11 cellular contexts compared by ENCODE assay signal in the genomic region with DNA sequence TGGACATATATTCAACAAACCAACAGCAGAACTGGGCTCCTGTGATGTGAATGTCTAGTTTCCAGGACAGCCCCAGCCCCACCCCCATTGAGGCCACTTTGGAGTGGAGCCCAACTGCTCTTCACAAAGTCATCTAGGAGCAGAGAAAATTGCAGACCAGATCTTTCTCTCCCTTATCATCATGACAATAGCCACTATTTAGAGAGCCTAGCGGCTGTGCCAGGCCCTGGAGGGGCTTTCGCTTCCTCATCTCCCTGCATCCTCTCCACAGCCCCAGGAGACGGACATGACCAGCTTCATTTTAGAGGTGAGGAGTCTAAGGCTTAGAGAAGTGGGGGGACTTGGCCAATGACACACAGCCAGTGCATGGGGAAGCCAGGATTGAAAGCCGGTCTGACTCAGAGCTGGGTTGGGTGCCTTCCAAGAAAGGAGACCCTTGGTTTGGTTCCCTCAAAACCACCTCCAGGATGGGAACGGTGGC. TPM values are rescaled to one million over a fixed set of nuclear protein-coding genes. Genes with fewer than 3 reads are reported as not detected.
DNase-seq lines count a peak whose midpoint lies in the region; ATAC-seq, FAIRE-seq and TF ChIP-seq lines count a peak whose summit lies in the region.
"Had no signal": no experiment of that assay in that cellular context is flagged by ENCODE, and none has a peak within 500 bp of the region (broad histone marks: within the 10 kb centered on the region; RNA-seq: fewer than 3 reads in every experiment).

No MANE protein-coding gene starts in this region.

- in situ Hi-C loops in HepG2 (cut with HindIII; ENCODE audit: extremely low pct_ligation_motif_present, low pct_unique_long_range_greater_than_20kb) = no loop called here

- no peak overlapping the region for H3K9ac ChIP-seq in HepG2 (ENCODE audit: insufficient read depth, low read depth, low read length)

- no peaks in the 10 kb centered on the region for H3K9me3 ChIP-seq in HepG2 (ENCODE audit: low read length)
- no peaks in the 10 kb centered on the region for H3K9me3 ChIP-seq in right lobe of liver
- H3K9me3 ChIP-seq in body of pancreas = no peaks in the 10 kb centered on the region
- H3K9me3 ChIP-seq in left lung = no peaks in the 10 kb centered on the region
- H3K9me3 ChIP-seq in vagina = no peaks in the 10 kb centered on the region
- H3K9me3 ChIP-seq: heart left ventricle, sigmoid colon had no signal

- FAIRE-seq in HepG2 (lab: Jason Lieb, UNC) = no peak

- TF ChIP-seq POLR2A in HepG2 (IDR thresholded peaks at IDR 0.05; ENCODE audit: insufficient read depth in 1 of 2, low read depth in 2 of 2, low read length in 2 of 2) = no peak
- TF ChIP-seq POLR2A in right lobe of liver (IDR thresholded peaks at IDR 0.05) = no peak
- TF ChIP-seq POLR2A in body of pancreas (IDR thresholded peaks at IDR 0.05) = no peak
- TF ChIP-seq POLR2A in vagina (IDR thresholded peaks at IDR 0.05) = no peak

- H3K79me2 ChIP-seq in HepG2 (ENCODE audit: insufficient read depth, low read length) = no peaks in the 10 kb centered on the region

- H3K27me3 ChIP-seq in HepG2 (ENCODE audit: control insufficient read depth in 1 of 2, insufficient read depth in 2 of 2, low read length in 2 of 2) (peaks cover 2 to 3% of the 10 kb centered on the region in 2 experiments; a peak in 2 of 5 replicates), right lobe of liver (no peaks in the 10 kb centered on the region), body of pancreas (no peaks in the 10 kb centered on the region), left lung (peaks cover 0 to 8% of the 10 kb centered on the region in 2 donors), vagina (no peaks in the 10 kb centered on the region)
- H3K27me3 ChIP-seq: heart left ventricle had no signal

- intact Hi-C loops in HepG2 (cut with micrococcal nuclease; ENCODE audit: unreplicated experiment) (no loop called here), right lobe of liver (cut with DNase I) (no loop called here), body of pancreas (cut with DNase I) (no loop called here), left lung (cut with DNase I) (no loop called here), vagina (cut with DNase I) (no loop called here)

- TF ChIP-seq EP300 in HepG2 (IDR thresholded peaks at IDR 0.05; ENCODE audit: low read depth in 2 of 2, low read length in 2 of 2) = no peak
- TF ChIP-seq EP300 in HepG2 (CRISPR knock-in tag; IDR thresholded peaks at IDR 0.05; ENCODE audit: borderline replicate concordance) = no peak

- H3K4me1 ChIP-seq in HepG2 (ENCODE audit: insufficient read depth, low read length) = peaks cover 42% of the 10 kb centered on the region
- H3K4me1 ChIP-seq in right lobe of liver = peaks cover 0 to 2% (median 0%) of the 10 kb centered on the region in 4 donors
- H3K4me1 ChIP-seq in body of pancreas = peaks cover 74% of the 10 kb centered on the region
- H3K4me1 ChIP-seq in left lung = peaks cover 10 to 67% of the 10 kb centered on the region in 2 donors
- H3K4me1 ChIP-seq in vagina = peaks cover 49% of the 10 kb centered on the region

- H3K4me2 ChIP-seq in HepG2 (ENCODE audit: low read depth, low read length) = peak overlapping the region; percentile 77

- ATAC-seq in HepG2 (no peak), right lobe of liver (no peak), body of pancreas (no peak), left lung (no peak), SK-N-SH treated with all-trans-retinoic acid at 6 μM for 48 hours (no peak; the same call in 2 of the 3 replicates)
- ATAC-seq: activated CD8-positive, alpha-beta T cell treated with anti-CD3 and anti-CD28 coated beads for 36 hours; heart left ventricle had no signal

- TF ChIP-seq CTCF in HepG2 (CRISPR knock-in tag; IDR thresholded peaks at IDR 0.05) (no peak), right lobe of liver (IDR thresholded peaks at IDR 0.05) (no peak), body of pancreas (IDR thresholded peaks at IDR 0.05) (no peak), left lung (IDR thresholded peaks at IDR 0.05) (no peak), vagina (IDR thresholded peaks at IDR 0.05) (no peak)

- H3K27ac ChIP-seq in HepG2 (ENCODE audit: extremely low read length, insufficient read depth, low read length) (no peak overlapping the region), right lobe of liver (no peak overlapping the region), body of pancreas (peak overlapping the region; percentile 94 to 99 (median 94)), left lung (peak overlapping the region in 1 of 2 donors; percentile 72), vagina (peak overlapping the region; percentile 86)
- H3K27ac ChIP-seq: heart left ventricle had no signal

- H3K36me3 ChIP-seq in HepG2 (replicated peaks in 1 of 2; ENCODE audit: control insufficient read depth in 1 of 2, insufficient read depth in 2 of 2, low read length in 2 of 2) = peaks cover 5 to 10% of the 10 kb centered on the region in 2 experiments; a peak in 4 of 5 replicates
- H3K36me3 ChIP-seq in right lobe of liver = peaks cover 0 to 17% (median 0%) of the 10 kb centered on the region in 4 donors
- H3K36me3 ChIP-seq in body of pancreas (replicated peaks in 1 of 2; ENCODE audit: insufficient read depth in 1 of 2, low read depth in 2 of 2) = peaks cover 0 to 4% of the 10 kb centered on the region in 2 donors
- H3K36me3 ChIP-seq in left lung = peaks cover 0 to 30% of the 10 kb centered on the region in 2 donors
- H3K36me3 ChIP-seq in vagina = peaks cover 0 to 27% of the 10 kb centered on the region in 2 donors

- whole genome bisulfite sequencing in HepG2 (ENCODE audit: low lambda C conversion rate) = 80% methylated on average over 5 of the region's 5 CpGs
- WGBS in right lobe of liver (ENCODE audit: insufficient coverage, low coverage, low lambda C conversion rate, missing lambda C conversion rate) = 48% methylated on average over 3 of the region's 5 CpGs
- WGBS in body of pancreas, 2 donors = 1 to 5% methylated on average over 4 to 5 of the region's 5 CpGs

- H3K4me3 ChIP-seq in HepG2 (replicated peaks in 1 of 3; ENCODE audit: insufficient read depth in 1 of 3, low read depth in 2 of 3, low read length in 3 of 3) = no peak overlapping the region; a peak in 1 of 6 replicates
- H3K4me3 ChIP-seq in right lobe of liver = peak overlapping the region in 1 of 3 donors; percentile 62
- H3K4me3 ChIP-seq in body of pancreas = peak overlapping the region; percentile 3 to 95
- H3K4me3 ChIP-seq in left lung = peak overlapping the region; percentile 6 to 42
- H3K4me3 ChIP-seq in vagina = peak overlapping the region in 1 of 2 donors; percentile 48
- H3K4me3 ChIP-seq: heart left ventricle had no signal

- DNase-seq in HepG2 (ENCODE audit: low spot score) (no peak), right lobe of liver (no peak), body of pancreas (peak in 3 of 4 donors; percentile 37 to 60 (median 56)), left lung (peak in 1 of 2 donors; percentile 33), vagina (ENCODE audit: extremely low spot score in 2 of 2) (no peak), globus pallidus (ENCODE audit: low spot score) (no peak)
- DNase-seq in activated CD4-positive, alpha-beta T cell treated with anti-CD3 and anti-CD28 coated beads for 48 hours = no peak
- DNase-seq: activated CD8-positive, alpha-beta T cell treated with anti-CD3 and anti-CD28 coated beads for 36 hours; heart left ventricle; sigmoid colon had no signal

- H4K20me1 ChIP-seq in HepG2 (ENCODE audit: insufficient read depth, low read length) = no peaks in the 10 kb centered on the region

- CTCF ChIA-PET in HepG2 (lab: Yijun Ruan, JAX; ENCODE audit: low intra/inter-chr PET ratio, low total read pairs) = no interaction called here

- BruUV-seq in HepG2 (replicated peaks; lab: Mats Ljungman, UMichigan) = no TSS peak

- TF ChIP-seq RAD21 in HepG2 (CRISPR knock-in tag; IDR thresholded peaks at IDR 0.05) = no peak

- no peak overlapping the region for H2AFZ ChIP-seq in HepG2 (ENCODE audit: low read length)

- POLR2A ChIA-PET in HepG2 (lab: Yijun Ruan, JAX) = interaction anchor here (1.2 to 11.4 kb wide), 4 partner anchors 13 to 193 kb away, joined by 3 to 275 read pairs (median 3); a partner anchor contains a TSS

RNA-seq across cellular contexts. Expression of a gene that starts 1.4 kb away (rescaled TPM):
- total RNA-seq in HepG2 (2016; rRNA removed; fragmentation: Illumina TruSeq; extraction: Trizol) (1.2 and 2.6 TPM in 2 replicates), right lobe of liver (10 to 100 TPM in 4 of 6 experiments, 1 to 10 TPM in 2; 5.6 to 20.0 (median 13.1) TPM), body of pancreas (10 to 100 TPM; 75.5 to 81.7 TPM), left lung (100 to 1,000 TPM in 1 of 2 donors, 10 to 100 TPM in 1; 61.2 to 129 TPM), vagina (26.0 TPM)
- total RNA-seq in HepG2 (2016; cell fraction: cytosol; rRNA removed; fragmentation: Illumina TruSeq; extraction: Trizol; ENCODE audit: low read depth) = 0.18 and 0.20 TPM in 2 replicates
- total RNA-seq in HepG2 (2016; cell fraction: insoluble cytoplasmic fraction; rRNA removed; fragmentation: Illumina TruSeq; extraction: Trizol) = 1.4 and 2.9 TPM in 2 replicates
- 0.65 and 0.99 TPM in 2 replicates for total RNA-seq in HepG2 (2016; cell fraction: membrane; rRNA removed; fragmentation: Illumina TruSeq; extraction: Trizol)
- 3.0 and 3.8 TPM in 2 replicates for total RNA-seq in HepG2 (2016; cell fraction: nucleus; rRNA removed; fragmentation: Illumina TruSeq; extraction: Trizol)
- 7.2 and 20.0 TPM in 2 replicates for polyA plus RNA-seq in HepG2 (2011; rRNA removed)
- 11.2 and 11.7 TPM in 2 replicates for polyA plus RNA-seq in HepG2 (2011; cell fraction: cytosol; rRNA removed)
- polyA plus RNA-seq in HepG2 (2011; cell fraction: nucleus; rRNA removed) = 8.1 and 15.7 TPM in 2 replicates
- polyA plus RNA-seq in HepG2 (2012) = 12.5 and 34.4 TPM in 2 replicates
- polyA plus RNA-seq in HepG2 (2016; cell fraction: cytosol; fragmentation: Illumina TruSeq; extraction: Trizol; ENCODE audit: low read depth) = 0.41 and 0.50 TPM in 2 replicates
- 1.6 and 1.8 TPM in 2 replicates for polyA plus RNA-seq in HepG2 (2016; cell fraction: insoluble cytoplasmic fraction; fragmentation: Illumina TruSeq; extraction: Trizol; ENCODE audit: low read depth)
- 0.51 and 0.63 TPM in 2 replicates for polyA plus RNA-seq in HepG2 (2016; cell fraction: membrane; fragmentation: Illumina TruSeq; extraction: Trizol; ENCODE audit: low read depth)
- polyA plus RNA-seq in HepG2 (2016; cell fraction: nucleus; fragmentation: Illumina TruSeq; extraction: Trizol; ENCODE audit: insufficient read depth, low read depth) = 6.6 and 8.0 TPM in 2 replicates
- 0.58 and 12.5 TPM in 2 replicates for polyA minus RNA-seq in HepG2 (2011; rRNA and poly(A)+ RNA removed; ENCODE audit: low replicate concordance)
- 5.5 and 9.5 TPM in 2 replicates for polyA minus RNA-seq in HepG2 (2011; cell fraction: cytosol; rRNA and poly(A)+ RNA removed)
- polyA minus RNA-seq in HepG2 (2011; cell fraction: nucleus; rRNA and poly(A)+ RNA removed) = 0.77 and 2.7 TPM in 2 replicates
- total RNA-seq: activated CD8-positive, alpha-beta T cell treated with anti-CD3 and anti-CD28 coated beads for 36 hours had no signal

RNA-seq across cellular contexts. Expression of a gene that starts 15.7 kb away (rescaled TPM):
- total RNA-seq in HepG2 (2016; rRNA removed; fragmentation: Illumina TruSeq; extraction: Trizol) (1.1 and 1.5 TPM in 2 replicates), right lobe of liver (1 to 10 TPM in 3 of 6 experiments, under 1 TPM in 3; 0.25 to 1.6 (median 1.0) TPM), body of pancreas (10 to 100 TPM in 1 of 2 donors, under 1 TPM in 1; 0.52 to 65.3 TPM), left lung (1 to 10 TPM; 4.8 to 5.8 TPM), vagina (1.2 TPM)
- 2.5 and 3.6 TPM in 2 replicates for total RNA-seq in HepG2 (2016; cell fraction: cytosol; rRNA removed; fragmentation: Illumina TruSeq; extraction: Trizol; ENCODE audit: low read depth)
- total RNA-seq in HepG2 (2016; cell fraction: insoluble cytoplasmic fraction; rRNA removed; fragmentation: Illumina TruSeq; extraction: Trizol) = 0.79 and 2.2 TPM in 2 replicates
- total RNA-seq in HepG2 (2016; cell fraction: membrane; rRNA removed; fragmentation: Illumina TruSeq; extraction: Trizol) = 3.2 and 4.8 TPM in 2 replicates
- total RNA-seq in HepG2 (2016; cell fraction: nucleus; rRNA removed; fragmentation: Illumina TruSeq; extraction: Trizol) = 1.1 and 1.8 TPM in 2 replicates
- 2.1 and 2.7 TPM in 2 replicates for polyA plus RNA-seq in HepG2 (2011; rRNA removed)
- polyA plus RNA-seq in HepG2 (2011; cell fraction: cytosol; rRNA removed) = 0.95 and 2.1 TPM in 2 replicates
- 1.9 and 2.8 TPM in 2 replicates for polyA plus RNA-seq in HepG2 (2011; cell fraction: nucleus; rRNA removed)
- 0.71 and 1.5 TPM in 2 replicates for polyA plus RNA-seq in HepG2 (2012)
- polyA plus RNA-seq in HepG2 (2016; cell fraction: cytosol; fragmentation: Illumina TruSeq; extraction: Trizol; ENCODE audit: low read depth) = 2.1 and 2.2 TPM in 2 replicates
- polyA plus RNA-seq in HepG2 (2016; cell fraction: insoluble cytoplasmic fraction; fragmentation: Illumina TruSeq; extraction: Trizol; ENCODE audit: low read depth) = 2.1 and 2.5 TPM in 2 replicates
- 0.93 and 4.0 TPM in 2 replicates for polyA plus RNA-seq in HepG2 (2016; cell fraction: membrane; fragmentation: Illumina TruSeq; extraction: Trizol; ENCODE audit: low read depth)
- 1.3 and 3.1 TPM in 2 replicates for polyA plus RNA-seq in HepG2 (2016; cell fraction: nucleus; fragmentation: Illumina TruSeq; extraction: Trizol; ENCODE audit: insufficient read depth, low read depth)
- 0.76 and 9.9 TPM in 2 replicates for polyA minus RNA-seq in HepG2 (2011; rRNA and poly(A)+ RNA removed; ENCODE audit: low replicate concordance)
- 0.20 and 0.44 TPM in 2 replicates for polyA minus RNA-seq in HepG2 (2011; cell fraction: cytosol; rRNA and poly(A)+ RNA removed)
- polyA minus RNA-seq in HepG2 (2011; cell fraction: nucleus; rRNA and poly(A)+ RNA removed) = 1.3 TPM in 1 of 2 replicates, not detected in the other

RNA-seq across cellular contexts. Expression of a gene that starts 16.7 kb away (rescaled TPM):
- total RNA-seq in HepG2 (2016; rRNA removed; fragmentation: Illumina TruSeq; extraction: Trizol) (69.5 and 79.0 TPM in 2 replicates), right lobe of liver (10 to 100 TPM; 20.4 to 29.9 (median 25.2) TPM), body of pancreas (10 to 100 TPM; 55.7 to 66.4 TPM), left lung (10 to 100 TPM; 49.8 to 55.0 TPM), vagina (76.6 TPM)
- 35.7 and 36.8 TPM in 2 replicates for total RNA-seq in HepG2 (2016; cell fraction: cytosol; rRNA removed; fragmentation: Illumina TruSeq; extraction: Trizol; ENCODE audit: low read depth)
- 66.0 and 82.2 TPM in 2 replicates for total RNA-seq in HepG2 (2016; cell fraction: insoluble cytoplasmic fraction; rRNA removed; fragmentation: Illumina TruSeq; extraction: Trizol)
- total RNA-seq in HepG2 (2016; cell fraction: membrane; rRNA removed; fragmentation: Illumina TruSeq; extraction: Trizol) = 28.5 and 33.0 TPM in 2 replicates
- 42.9 and 51.1 TPM in 2 replicates for total RNA-seq in HepG2 (2016; cell fraction: nucleus; rRNA removed; fragmentation: Illumina TruSeq; extraction: Trizol)
- polyA plus RNA-seq in HepG2 (2011; rRNA removed) = 84.2 and 85.3 TPM in 2 replicates
- polyA plus RNA-seq in HepG2 (2011; cell fraction: cytosol; rRNA removed) = 59.8 and 72.8 TPM in 2 replicates
- 112 and 113 TPM in 2 replicates for polyA plus RNA-seq in HepG2 (2011; cell fraction: nucleus; rRNA removed)
- 49.1 and 52.0 TPM in 2 replicates for polyA plus RNA-seq in HepG2 (2012)
- 5.9 and 6.1 TPM in 2 replicates for polyA plus RNA-seq in HepG2 (2016; cell fraction: cytosol; fragmentation: Illumina TruSeq; extraction: Trizol; ENCODE audit: low read depth)
- 58.7 and 63.1 TPM in 2 replicates for polyA plus RNA-seq in HepG2 (2016; cell fraction: insoluble cytoplasmic fraction; fragmentation: Illumina TruSeq; extraction: Trizol; ENCODE audit: low read depth)
- 13.2 and 14.8 TPM in 2 replicates for polyA plus RNA-seq in HepG2 (2016; cell fraction: membrane; fragmentation: Illumina TruSeq; extraction: Trizol; ENCODE audit: low read depth)
- 86.8 and 87.6 TPM in 2 replicates for polyA plus RNA-seq in HepG2 (2016; cell fraction: nucleus; fragmentation: Illumina TruSeq; extraction: Trizol; ENCODE audit: insufficient read depth, low read depth)
- 37.8 and 50.2 TPM in 2 replicates for polyA minus RNA-seq in HepG2 (2011; rRNA and poly(A)+ RNA removed; ENCODE audit: low replicate concordance)
- polyA minus RNA-seq in HepG2 (2011; cell fraction: cytosol; rRNA and poly(A)+ RNA removed) = 25.3 and 26.2 TPM in 2 replicates
- polyA minus RNA-seq in HepG2 (2011; cell fraction: nucleus; rRNA and poly(A)+ RNA removed) = 37.3 and 44.0 TPM in 2 replicates

RNA-seq across cellular contexts. Expression of a gene that starts 25.9 kb away (rescaled TPM):
- total RNA-seq in HepG2 (2016; rRNA removed; fragmentation: Illumina TruSeq; extraction: Trizol) = 24.9 and 25.2 TPM in 2 replicates
- total RNA-seq in HepG2 (2016; cell fraction: cytosol; rRNA removed; fragmentation: Illumina TruSeq; extraction: Trizol; ENCODE audit: low read depth) = 25.2 and 38.0 TPM in 2 replicates
- total RNA-seq in HepG2 (2016; cell fraction: insoluble cytoplasmic fraction; rRNA removed; fragmentation: Illumina TruSeq; extraction: Trizol) = 21.6 and 21.9 TPM in 2 replicates
- total RNA-seq in HepG2 (2016; cell fraction: membrane; rRNA removed; fragmentation: Illumina TruSeq; extraction: Trizol) = 42.8 and 61.6 TPM in 2 replicates
- 12.9 and 14.9 TPM in 2 replicates for total RNA-seq in HepG2 (2016; cell fraction: nucleus; rRNA removed; fragmentation: Illumina TruSeq; extraction: Trizol)
- polyA plus RNA-seq in HepG2 (2011; rRNA removed) = 42.6 and 54.2 TPM in 2 replicates
- polyA plus RNA-seq in HepG2 (2011; cell fraction: cytosol; rRNA removed) = 29.2 and 38.9 TPM in 2 replicates
- polyA plus RNA-seq in HepG2 (2011; cell fraction: nucleus; rRNA removed) = 119 and 127 TPM in 2 replicates
- 36.4 and 39.6 TPM in 2 replicates for polyA plus RNA-seq in HepG2 (2012)
- polyA plus RNA-seq in HepG2 (2016; cell fraction: cytosol; fragmentation: Illumina TruSeq; extraction: Trizol; ENCODE audit: low read depth) = 61.2 and 88.9 TPM in 2 replicates
- 38.3 and 44.6 TPM in 2 replicates for polyA plus RNA-seq in HepG2 (2016; cell fraction: insoluble cytoplasmic fraction; fragmentation: Illumina TruSeq; extraction: Trizol; ENCODE audit: low read depth)
- 82.3 and 100 TPM in 2 replicates for polyA plus RNA-seq in HepG2 (2016; cell fraction: membrane; fragmentation: Illumina TruSeq; extraction: Trizol; ENCODE audit: low read depth)
- polyA plus RNA-seq in HepG2 (2016; cell fraction: nucleus; fragmentation: Illumina TruSeq; extraction: Trizol; ENCODE audit: insufficient read depth, low read depth) = 34.1 and 38.8 TPM in 2 replicates
- 34.7 and 50.5 TPM in 2 replicates for polyA minus RNA-seq in HepG2 (2011; rRNA and poly(A)+ RNA removed; ENCODE audit: low replicate concordance)
- polyA minus RNA-seq in HepG2 (2011; cell fraction: cytosol; rRNA and poly(A)+ RNA removed) = 23.9 and 34.2 TPM in 2 replicates
- polyA minus RNA-seq in HepG2 (2011; cell fraction: nucleus; rRNA and poly(A)+ RNA removed) = 25.6 and 37.4 TPM in 2 replicates
- 10 to 100 TPM; 34.8 to 61.5 (median 41.8) TPM for total RNA-seq in right lobe of liver
- total RNA-seq in body of pancreas = 10 to 100 TPM; 33.9 to 61.7 TPM
- 10 to 100 TPM; 36.1 to 43.8 TPM for total RNA-seq in left lung
- total RNA-seq in vagina = 48.9 TPM

RNA-seq across cellular contexts. Expression of a gene that starts 39.5 kb away (rescaled TPM):
- 92.1 and 141 TPM in 2 replicates for total RNA-seq in HepG2 (2016; rRNA removed; fragmentation: Illumina TruSeq; extraction: Trizol)
- 108 and 123 TPM in 2 replicates for total RNA-seq in HepG2 (2016; cell fraction: cytosol; rRNA removed; fragmentation: Illumina TruSeq; extraction: Trizol; ENCODE audit: low read depth)
- 100 and 140 TPM in 2 replicates for total RNA-seq in HepG2 (2016; cell fraction: insoluble cytoplasmic fraction; rRNA removed; fragmentation: Illumina TruSeq; extraction: Trizol)
- 83.8 and 103 TPM in 2 replicates for total RNA-seq in HepG2 (2016; cell fraction: membrane; rRNA removed; fragmentation: Illumina TruSeq; extraction: Trizol)
- 94.6 and 113 TPM in 2 replicates for total RNA-seq in HepG2 (2016; cell fraction: nucleus; rRNA removed; fragmentation: Illumina TruSeq; extraction: Trizol)
- 613 and 615 TPM in 2 replicates for polyA plus RNA-seq in HepG2 (2011; rRNA removed)
- polyA plus RNA-seq in HepG2 (2011; cell fraction: cytosol; rRNA removed) = 980 and 1,226 TPM in 2 replicates
- 399 and 426 TPM in 2 replicates for polyA plus RNA-seq in HepG2 (2011; cell fraction: nucleus; rRNA removed)
- polyA plus RNA-seq in HepG2 (2012) = 226 and 325 TPM in 2 replicates
- polyA plus RNA-seq in HepG2 (2016; cell fraction: cytosol; fragmentation: Illumina TruSeq; extraction: Trizol; ENCODE audit: low read depth) = 88.3 and 112 TPM in 2 replicates
- polyA plus RNA-seq in HepG2 (2016; cell fraction: insoluble cytoplasmic fraction; fragmentation: Illumina TruSeq; extraction: Trizol; ENCODE audit: low read depth) = 134 and 149 TPM in 2 replicates
- 106 and 112 TPM in 2 replicates for polyA plus RNA-seq in HepG2 (2016; cell fraction: membrane; fragmentation: Illumina TruSeq; extraction: Trizol; ENCODE audit: low read depth)
- polyA plus RNA-seq in HepG2 (2016; cell fraction: nucleus; fragmentation: Illumina TruSeq; extraction: Trizol; ENCODE audit: insufficient read depth, low read depth) = 220 and 229 TPM in 2 replicates
- polyA minus RNA-seq in HepG2 (2011; rRNA and poly(A)+ RNA removed; ENCODE audit: low replicate concordance) = 450 and 1,230 TPM in 2 replicates
- polyA minus RNA-seq in HepG2 (2011; cell fraction: cytosol; rRNA and poly(A)+ RNA removed) = 139 and 156 TPM in 2 replicates
- polyA minus RNA-seq in HepG2 (2011; cell fraction: nucleus; rRNA and poly(A)+ RNA removed) = 91.0 and 99.1 TPM in 2 replicates
- 100 to 1,000 TPM; 102 to 297 (median 199) TPM for total RNA-seq in right lobe of liver
- 100 to 1,000 TPM in 1 of 2 donors, 10 to 100 TPM in 1; 42.5 to 104 TPM for total RNA-seq in body of pancreas
- total RNA-seq in left lung = 100 to 1,000 TPM in 1 of 2 donors, 10 to 100 TPM in 1; 76.4 to 102 TPM
- total RNA-seq in vagina = 123 TPM

Comparison
In these comparisons a context has a peak if more than half of its experiments do, and no peak if none do; other contexts are left out.
1. DNase-seq: peak in body of pancreas (3 of 4); none in HepG2 (single experiment), right lobe of liver (0 of 3), vagina (0 of 2), globus pallidus (single experiment) and activated CD4-positive, alpha-beta T cell treated with anti-CD3 and anti-CD28 coated beads for 48 hours (single experiment).
2. H3K27ac ChIP-seq: peak in body of pancreas (4 of 4) and vagina (single experiment); none in HepG2 (single experiment) and right lobe of liver (0 of 3).
3. H3K4me3 ChIP-seq: peak in body of pancreas (2 of 2) and left lung (2 of 2); none in HepG2 (0 of 3).